Comparison of ENCODE assay signal across 21 cellular contexts in genomic region chr3:97961276-97961623, GRCh38.
"Had no signal": no experiment of that assay in that cellular context is flagged by ENCODE, and none has a peak within 500 bp of the region (broad histone marks: within the 10 kb centered on the region; RNA-seq: fewer than 3 reads in every experiment).

No MANE protein-coding gene starts in this region.

- FAIRE-seq: astrocyte, bronchial epithelial cell had no signal

- H3K27ac ChIP-seq: colonic mucosa, esophagus muscularis mucosa, thoracic aorta, upper lobe of right lung had no signal

- H3K4me1 ChIP-seq: colonic mucosa, upper lobe of right lung had no signal

- H3K27me3 ChIP-seq: colonic mucosa, dorsolateral prefrontal cortex, esophagus muscularis mucosa, heart left ventricle, upper lobe of right lung had no signal

- H3K27me3 Mint-ChIP-seq: activated naive CD8-positive, alpha-beta T cell; effector memory CD8-positive, alpha-beta T cell; memory B cell had no signal

- H3K27ac Mint-ChIP-seq: activated naive CD8-positive, alpha-beta T cell; effector memory CD8-positive, alpha-beta T cell; memory B cell; progenitor cell of endocrine pancreas had no signal

- H3K9me3 Mint-ChIP-seq: effector memory CD8-positive, alpha-beta T cell; memory B cell; neural crest cell had no signal

- ATAC-seq: effector memory CD8-positive, alpha-beta T cell; heart left ventricle; mucosa of descending colon; upper lobe of right lung had no signal

- H3K9me3 ChIP-seq: colonic mucosa, esophagus muscularis mucosa, heart left ventricle, mucosa of descending colon, thoracic aorta, upper lobe of right lung had no signal

- H3K4me3 ChIP-seq: colonic mucosa, esophagus muscularis mucosa, mucosa of descending colon, thoracic aorta, upper lobe of right lung had no signal

- H3K36me3 ChIP-seq: colonic mucosa had no signal

- H3K4me3 Mint-ChIP-seq: activated naive CD8-positive, alpha-beta T cell; effector memory CD8-positive, alpha-beta T cell; memory B cell; neural crest cell had no signal

- DNase-seq: activated CD4-positive, alpha-beta T cell treated with anti-CD3 and anti-CD28 coated beads for 48 hours; activated naive CD4-positive, alpha-beta T cell; activated T-cell treated with anti-CD3 and anti-CD28 coated beads, Interleukin-2, amount 50 U/mL, for 1 hour; colonic mucosa; dorsolateral prefrontal cortex; effector memory CD8-positive, alpha-beta T cell; heart left ventricle; mucosa of descending colon; occipital lobe; stimulated activated CD4-positive, alpha-beta T cell treated with anti-CD3 and anti-CD28 coated beads, Interleukin-2, amount 100 ng/mL, for 48 hours; stimulated activated CD8-positive, alpha-beta memory T cell treated with anti-CD3 and anti-CD28 coated beads, Interleukin-4, amount 100 ng/mL, for 48 hours; stimulated activated naive CD4-positive, alpha-beta T cell; upper lobe of right lung had no signal
